ENCODE assay signal across 12 cellular contexts in the genomic region with DNA sequence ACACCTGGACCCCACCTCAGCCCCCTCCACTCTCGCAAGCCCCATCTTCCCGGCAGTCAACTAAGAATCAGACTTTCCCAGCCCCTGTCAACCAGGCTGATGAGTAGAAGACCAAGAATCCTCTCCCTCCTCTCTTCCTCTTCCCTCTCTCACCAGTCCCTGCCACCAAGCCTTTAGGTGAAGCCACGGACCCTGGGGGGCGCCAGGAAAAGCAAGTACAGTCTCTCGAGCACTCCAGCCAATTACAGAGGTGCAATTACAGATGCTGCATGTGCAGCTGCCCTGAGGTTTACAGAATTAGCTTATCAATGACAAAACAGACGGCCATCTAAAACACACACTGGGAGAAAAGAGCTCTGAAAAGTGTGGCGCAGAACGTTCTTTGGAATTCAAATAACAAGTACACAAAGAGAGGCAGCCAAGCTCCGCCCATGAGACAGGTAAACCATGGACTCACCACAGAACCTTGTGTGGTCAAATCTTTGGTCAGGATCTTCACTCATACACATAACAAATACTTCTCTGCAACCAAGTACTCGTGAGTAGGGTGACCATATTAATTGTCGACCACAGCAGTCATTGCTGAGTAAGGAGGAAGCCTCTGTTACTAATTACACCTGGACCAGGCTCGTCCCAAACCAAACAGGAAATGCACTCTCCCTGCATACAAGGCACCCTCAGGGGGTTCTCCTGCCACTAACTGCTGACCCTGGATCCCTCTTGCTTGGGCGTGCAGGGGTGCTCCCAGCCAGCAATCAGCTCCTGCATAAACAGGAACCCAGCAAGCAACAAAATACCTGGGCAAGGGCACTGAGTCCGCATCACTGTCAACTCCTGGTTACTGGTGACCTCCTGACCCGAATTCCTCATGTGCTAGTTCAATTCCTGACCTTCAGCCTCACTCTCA.
DNase-seq lines count a peak whose midpoint lies in the region; ATAC-seq and TF ChIP-seq lines count a peak whose summit lies in the region.
"Had no signal": no experiment of that assay in that cellular context is flagged by ENCODE, and none has a peak within 500 bp of the region (broad histone marks: within the 10 kb centered on the region; RNA-seq: fewer than 3 reads in every experiment).

No MANE protein-coding gene starts in this region.

- TF ChIP-seq CTCF in endothelial cell (IDR thresholded peaks at IDR 0.05; ENCODE audit: unreplicated experiment), result no peak

- ATAC-seq in stimulated activated naive B cell treated with anti-CD40 and anti-IgM and Interleukin-4, amounts not matched to agents 10 μg/mL and 1 μg/mL and 100 μg/mL, for 72 hours (replicated peaks), result no peak
- ATAC-seq in HG02763 (IDR thresholded peaks at IDR 0.05; ENCODE audit: unreplicated experiment), result no peak

- no peak for DNase-seq in activated CD4-positive, alpha-beta T cell treated with anti-CD3 and anti-CD28 coated beads, Interleukin-2, amount 10 ng/mL, durations not matched to agents 24 days and 14 days
- no peak for DNase-seq in activated CD4-positive, alpha-beta T cell treated with anti-CD3 and anti-CD28 coated beads, Interleukin-2, amount 50 U/mL, for 48 hours
- DNase-seq in RPMI7951 (ENCODE audit: low read depth), result peak; percentile 54
- DNase-seq in endothelial cell (ENCODE audit: low spot score), result no peak
- no peak for DNase-seq in stimulated activated naive B cell treated with anti-CD40 and anti-IgM and Interleukin-4, amounts not matched to agents 10 μg/mL and 1 μg/mL and 100 μg/mL, for 72 hours
- DNase-seq in occipital lobe (lab: John Stamatoyannopoulos, UW), result no peak
- no peak for DNase-seq in NCI-H2227 (lab: John Stamatoyannopoulos, UW; ENCODE audit: unreplicated experiment)
- DNase-seq: dermis blood vessel endothelial cell, hippocampal formation, nephron progenitor cell, thyroid gland had no signal

- H3K27me3 Mint-ChIP-seq in activated CD4-positive, alpha-beta T cell treated with anti-CD3 and anti-CD28 coated beads, Interleukin-2, amount 10 ng/mL, durations not matched to agents 24 days and 14 days, result no peaks in the 10 kb centered on the region
- peaks cover 9% of the 10 kb centered on the region for H3K27me3 Mint-ChIP-seq in endothelial cell (ENCODE audit: unreplicated experiment)
- no peaks in the 10 kb centered on the region for H3K27me3 Mint-ChIP-seq in stimulated activated naive B cell treated with anti-CD40 and anti-IgM and Interleukin-4, amounts not matched to agents 10 μg/mL and 1 μg/mL and 100 μg/mL, for 72 hours

- H3K4me1 Mint-ChIP-seq in activated CD4-positive, alpha-beta T cell treated with anti-CD3 and anti-CD28 coated beads, Interleukin-2, amount 10 ng/mL, durations not matched to agents 24 days and 14 days, result peaks cover 79% of the 10 kb centered on the region
- H3K4me1 Mint-ChIP-seq in endothelial cell (ENCODE audit: unreplicated experiment), result peaks cover 87% of the 10 kb centered on the region
- H3K4me1 Mint-ChIP-seq in stimulated activated naive B cell treated with anti-CD40 and anti-IgM and Interleukin-4, amounts not matched to agents 10 μg/mL and 1 μg/mL and 100 μg/mL, for 72 hours, result peaks cover 64 to 90% of the 10 kb centered on the region in 2 donors

- H3K27ac Mint-ChIP-seq in activated CD4-positive, alpha-beta T cell treated with anti-CD3 and anti-CD28 coated beads, Interleukin-2, amount 10 ng/mL, durations not matched to agents 24 days and 14 days, result peak overlapping the region; percentile 92
- H3K27ac Mint-ChIP-seq in endothelial cell (ENCODE audit: unreplicated experiment), result peak overlapping the region; percentile 79
- peak overlapping the region; percentile 80 for H3K27ac Mint-ChIP-seq in stimulated activated naive B cell treated with anti-CD40 and anti-IgM and Interleukin-4, amounts not matched to agents 10 μg/mL and 1 μg/mL and 100 μg/mL, for 72 hours

- peaks cover 53% of the 10 kb centered on the region for H3K36me3 Mint-ChIP-seq in activated CD4-positive, alpha-beta T cell treated with anti-CD3 and anti-CD28 coated beads, Interleukin-2, amount 10 ng/mL, durations not matched to agents 24 days and 14 days (ENCODE audit: low read depth)
- peaks cover 38% of the 10 kb centered on the region for H3K36me3 Mint-ChIP-seq in endothelial cell (ENCODE audit: low read depth, unreplicated experiment)
- peaks cover 24 to 39% of the 10 kb centered on the region in 2 donors for H3K36me3 Mint-ChIP-seq in stimulated activated naive B cell treated with anti-CD40 and anti-IgM and Interleukin-4, amounts not matched to agents 10 μg/mL and 1 μg/mL and 100 μg/mL, for 72 hours

- H3K4me3 Mint-ChIP-seq in activated CD4-positive, alpha-beta T cell treated with anti-CD3 and anti-CD28 coated beads, Interleukin-2, amount 10 ng/mL, durations not matched to agents 24 days and 14 days, result peak overlapping the region; percentile 51
- H3K4me3 Mint-ChIP-seq in endothelial cell (ENCODE audit: unreplicated experiment), result peak overlapping the region; percentile 80
- peak overlapping the region; percentile 8 to 47 for H3K4me3 Mint-ChIP-seq in stimulated activated naive B cell treated with anti-CD40 and anti-IgM and Interleukin-4, amounts not matched to agents 10 μg/mL and 1 μg/mL and 100 μg/mL, for 72 hours
- H3K4me3 Mint-ChIP-seq: nephron progenitor cell had no signal

- intact Hi-C loops in activated CD4-positive, alpha-beta T cell treated with anti-CD3 and anti-CD28 coated beads, Interleukin-2, amount 10 ng/mL, durations not matched to agents 24 days and 14 days (cut with micrococcal nuclease), result no loop called here

- no peaks in the 10 kb centered on the region for H3K9me3 Mint-ChIP-seq in activated CD4-positive, alpha-beta T cell treated with anti-CD3 and anti-CD28 coated beads, Interleukin-2, amount 10 ng/mL, durations not matched to agents 24 days and 14 days
- H3K9me3 Mint-ChIP-seq in endothelial cell (ENCODE audit: unreplicated experiment), result no peaks in the 10 kb centered on the region
- no peaks in the 10 kb centered on the region for H3K9me3 Mint-ChIP-seq in stimulated activated naive B cell treated with anti-CD40 and anti-IgM and Interleukin-4, amounts not matched to agents 10 μg/mL and 1 μg/mL and 100 μg/mL, for 72 hours
- H3K9me3 Mint-ChIP-seq: nephron progenitor cell had no signal

Comparison
In these comparisons a context has a peak if more than half of its experiments do, and no peak if none do; other contexts are left out.
1. H3K4me3 Mint-ChIP-seq: peak in every context shown above with its lines; median percentile 80 in endothelial cell; 51 in activated CD4-positive, alpha-beta T cell treated with anti-CD3 and anti-CD28 coated beads, Interleukin-2, amount 10 ng/mL, durations not matched to agents 24 days and 14 days; 28 in stimulated activated naive B cell treated with anti-CD40 and anti-IgM and Interleukin-4, amounts not matched to agents 10 μg/mL and 1 μg/mL and 100 μg/mL, for 72 hours.